In genomic region chr7:28349637-28350036, GRCh38 we compare ENCODE assay signal across 31 cellular contexts.
DNase-seq lines count a peak whose midpoint lies in the region; ATAC-seq, FAIRE-seq and TF ChIP-seq lines count a peak whose summit lies in the region.
"Had no signal": no experiment of that assay in that cellular context is flagged by ENCODE, and none has a peak within 500 bp of the region (broad histone marks: within the 10 kb centered on the region; RNA-seq: fewer than 3 reads in every experiment).

No MANE protein-coding gene starts in this region.

- no peak for TF ChIP-seq POLR2A in GM12892 (IDR thresholded peaks at IDR 0.05; ENCODE audit: low read depth, low read length)

- 93% methylated on average over 1 of the region's 1 CpG for WGBS in hepatocyte (ENCODE audit: low lambda C conversion rate, missing lambda C conversion rate)

- no peak for FAIRE-seq in GM12892 (lab: Jason Lieb, UNC)
- FAIRE-seq: frontal cortex, HTR-8/SVneo had no signal

- H3K4me2 ChIP-seq in hepatocyte: no peak overlapping the region

- H2AFZ ChIP-seq in hepatocyte: no peak overlapping the region

- H3K27ac ChIP-seq in hepatocyte: peak overlapping the region; percentile 76
- H3K27ac ChIP-seq: ascending aorta, esophagus squamous epithelium, prostate gland, thoracic aorta, uterus had no signal

- H3K79me2 ChIP-seq in hepatocyte: no peaks in the 10 kb centered on the region

- peaks cover 9% of the 10 kb centered on the region for H3K4me1 ChIP-seq in hepatocyte (ENCODE audit: insufficient read depth)
- H3K4me1 ChIP-seq: ascending aorta, prostate gland, uterus had no signal

- no peak for ATAC-seq in GM18520 (IDR thresholded peaks at IDR 0.05; ENCODE audit: unreplicated experiment)
- ATAC-seq: stimulated activated naive CD8-positive, alpha-beta T cell treated with anti-CD3 and anti-CD28 coated beads, Interleukin-15, Interleukin-2, amounts not matched to agents 100 U/mL and 50 U/mL, for 24 hours; T-helper 17 cell had no signal

- no peaks in the 10 kb centered on the region for H3K36me3 ChIP-seq in hepatocyte (replicated peaks; ENCODE audit: insufficient read depth, low read depth)
- H3K36me3 ChIP-seq: ascending aorta, esophagus squamous epithelium, prostate gland, sigmoid colon, thoracic aorta, uterus had no signal

- H3K9me3 ChIP-seq in hepatocyte (ENCODE audit: low read depth): no peaks in the 10 kb centered on the region
- H3K9me3 ChIP-seq: ascending aorta, Caco-2, esophagus squamous epithelium, prostate gland, sigmoid colon, thoracic aorta, uterus had no signal

- no peaks in the 10 kb centered on the region for H4K20me1 ChIP-seq in hepatocyte (ENCODE audit: insufficient read depth, poor library complexity, severe bottlenecking)

- TF ChIP-seq CTCF in hepatocyte (IDR thresholded peaks at IDR 0.05; ENCODE audit: poor library complexity): no peak

- DNase-seq in DMS53 (lab: John Stamatoyannopoulos, UW) (peak; percentile 97), HT1080 (ENCODE audit: low read depth) (peak; percentile 35), NCI-H748 (lab: John Stamatoyannopoulos, UW; ENCODE audit: unreplicated experiment) (peak; percentile 77), hepatocyte (ENCODE audit: low spot score) (no peak), GM12892 (ENCODE audit: insufficient read length) (no peak)
- no peak for DNase-seq in activated CD4-positive, CD25-positive, alpha-beta regulatory T cell (lab: John Stamatoyannopoulos, UW)
- DNase-seq in activated naive CD4-positive, alpha-beta T cell treated with Interleukin-2 at 50 U/mL for 16 hours: no peak
- DNase-seq: activated CD4-positive, alpha-beta T cell treated with anti-CD3 and anti-CD28 coated beads for 48 hours; activated effector memory CD4-positive, alpha-beta T cell treated with anti-CD3 and anti-CD28 coated beads, Interleukin-2, amount 50 U/mL, for 16 hours; activated naive CD8-positive, alpha-beta T cell treated with anti-CD3 and anti-CD28 coated beads, Interleukin-2, amount 10 ng/mL, durations not matched to agents 7 days and 5 days; activated T-cell treated with anti-CD3 and anti-CD28 coated beads, Interleukin-2, amount 50 U/mL, for 1 hour; C1 segment of cervical spinal cord; Caco-2; central memory CD4-positive, alpha-beta T cell; esophagus squamous epithelium; H9; KG1; mesendoderm; NCI-H1436; NCI-H526; RPMI8226; sigmoid colon; stimulated activated naive CD8-positive, alpha-beta T cell treated with anti-CD3 and anti-CD28 coated beads, Interleukin-15, Interleukin-2, amounts not matched to agents 100 U/mL and 50 U/mL, for 24 hours; T-helper 17 cell; uterus had no signal

- no peak overlapping the region for H3K4me3 ChIP-seq in hepatocyte
- H3K4me3 ChIP-seq: ascending aorta, esophagus squamous epithelium, prostate gland, sigmoid colon, thoracic aorta, uterus had no signal

- H3K27me3 ChIP-seq in hepatocyte: no peaks in the 10 kb centered on the region
- H3K27me3 ChIP-seq: ascending aorta, esophagus squamous epithelium, sigmoid colon, uterus had no signal

- H3K9me2 ChIP-seq in hepatocyte (replicated peaks; ENCODE audit: insufficient read depth): no peaks in the 10 kb centered on the region

Comparison
In these comparisons a context has a peak if more than half of its experiments do, and no peak if none do; other contexts are left out.
1. DNase-seq: peak in DMS53 (single experiment), HT1080 (single experiment) and NCI-H748 (single experiment); none in hepatocyte (single experiment), activated CD4-positive, CD25-positive, alpha-beta regulatory T cell (0 of 4), GM12892 (single experiment) and activated naive CD4-positive, alpha-beta T cell treated with Interleukin-2 at 50 U/mL for 16 hours (single experiment).